2 cellular contexts compared by ENCODE assay signal in the genomic region with DNA sequence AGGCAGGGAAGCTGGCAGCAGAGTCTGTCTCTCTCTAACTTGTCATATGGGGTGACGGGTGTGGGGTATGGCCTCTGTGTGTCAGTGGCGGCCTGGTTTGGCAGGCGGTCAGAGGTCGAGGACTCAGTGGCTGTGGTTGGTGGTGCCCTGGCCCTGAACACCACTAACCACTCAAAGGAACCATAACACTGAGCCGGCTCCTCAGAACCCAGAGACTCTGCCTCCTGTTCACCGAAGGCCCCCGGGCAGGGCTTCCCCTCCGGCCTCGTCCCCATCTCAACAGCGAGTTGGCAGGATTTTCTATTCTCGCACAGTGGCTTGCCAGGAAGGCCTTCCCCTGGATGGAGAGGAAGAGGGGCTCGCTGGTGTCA.
A peak's percentile ranks its signal among the peaks of the same experiment; 100 is the strongest.
TF ChIP-seq lines count a peak whose summit lies in the region.

No MANE protein-coding gene starts in this region.

TF ChIP-seq in GM12878, 131 proteins besides CTCF, POLR2A, EP300 and RAD21 (continues in another document):
- no peak for TF ChIP-seq BACH1 (IDR thresholded peaks at IDR 0.05; ENCODE audit: borderline replicate concordance)
- 0 out of 2 replicates have a peak, but pooled peaks have one; percentile 13 for TF ChIP-seq RUNX3 (IDR thresholded peaks at IDR 0.05; ENCODE audit: low read length)
- no peak for TF ChIP-seq BMI1 (IDR thresholded peaks at IDR 0.05; ENCODE audit: borderline replicate concordance)
- no peak for TF ChIP-seq MYB (IDR thresholded peaks at IDR 0.05; ENCODE audit: borderline replicate concordance, low read depth, low read length)
- TF ChIP-seq, protein P1, sequence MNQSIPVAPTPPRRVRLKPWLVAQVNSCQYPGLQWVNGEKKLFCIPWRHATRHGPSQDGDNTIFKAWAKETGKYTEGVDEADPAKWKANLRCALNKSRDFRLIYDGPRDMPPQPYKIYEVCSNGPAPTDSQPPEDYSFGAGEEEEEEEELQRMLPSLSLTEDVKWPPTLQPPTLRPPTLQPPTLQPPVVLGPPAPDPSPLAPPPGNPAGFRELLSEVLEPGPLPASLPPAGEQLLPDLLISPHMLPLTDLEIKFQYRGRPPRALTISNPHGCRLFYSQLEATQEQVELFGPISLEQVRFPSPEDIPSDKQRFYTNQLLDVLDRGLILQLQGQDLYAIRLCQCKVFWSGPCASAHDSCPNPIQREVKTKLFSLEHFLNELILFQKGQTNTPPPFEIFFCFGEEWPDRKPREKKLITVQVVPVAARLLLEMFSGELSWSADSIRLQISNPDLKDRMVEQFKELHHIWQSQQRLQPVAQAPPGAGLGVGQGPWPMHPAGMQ (IDR thresholded peaks at IDR 0.05; ENCODE audit: borderline replicate concordance): no peak
- TF ChIP-seq YY1 (IDR thresholded peaks at IDR 0.05; ENCODE audit: low read depth, low read length): no peak
- TF ChIP-seq, protein P2, sequence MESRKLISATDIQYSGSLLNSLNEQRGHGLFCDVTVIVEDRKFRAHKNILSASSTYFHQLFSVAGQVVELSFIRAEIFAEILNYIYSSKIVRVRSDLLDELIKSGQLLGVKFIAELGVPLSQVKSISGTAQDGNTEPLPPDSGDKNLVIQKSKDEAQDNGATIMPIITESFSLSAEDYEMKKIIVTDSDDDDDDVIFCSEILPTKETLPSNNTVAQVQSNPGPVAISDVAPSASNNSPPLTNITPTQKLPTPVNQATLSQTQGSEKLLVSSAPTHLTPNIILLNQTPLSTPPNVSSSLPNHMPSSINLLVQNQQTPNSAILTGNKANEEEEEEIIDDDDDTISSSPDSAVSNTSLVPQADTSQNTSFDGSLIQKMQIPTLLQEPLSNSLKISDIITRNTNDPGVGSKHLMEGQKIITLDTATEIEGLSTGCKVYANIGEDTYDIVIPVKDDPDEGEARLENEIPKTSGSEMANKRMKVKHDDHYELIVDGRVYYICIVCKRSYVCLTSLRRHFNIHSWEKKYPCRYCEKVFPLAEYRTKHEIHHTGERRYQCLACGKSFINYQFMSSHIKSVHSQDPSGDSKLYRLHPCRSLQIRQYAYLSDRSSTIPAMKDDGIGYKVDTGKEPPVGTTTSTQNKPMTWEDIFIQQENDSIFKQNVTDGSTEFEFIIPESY (IDR thresholded peaks at IDR 0.05): no peak
- no peak for TF ChIP-seq ZNF622 (IDR thresholded peaks at IDR 0.05)
- TF ChIP-seq, protein P3, sequence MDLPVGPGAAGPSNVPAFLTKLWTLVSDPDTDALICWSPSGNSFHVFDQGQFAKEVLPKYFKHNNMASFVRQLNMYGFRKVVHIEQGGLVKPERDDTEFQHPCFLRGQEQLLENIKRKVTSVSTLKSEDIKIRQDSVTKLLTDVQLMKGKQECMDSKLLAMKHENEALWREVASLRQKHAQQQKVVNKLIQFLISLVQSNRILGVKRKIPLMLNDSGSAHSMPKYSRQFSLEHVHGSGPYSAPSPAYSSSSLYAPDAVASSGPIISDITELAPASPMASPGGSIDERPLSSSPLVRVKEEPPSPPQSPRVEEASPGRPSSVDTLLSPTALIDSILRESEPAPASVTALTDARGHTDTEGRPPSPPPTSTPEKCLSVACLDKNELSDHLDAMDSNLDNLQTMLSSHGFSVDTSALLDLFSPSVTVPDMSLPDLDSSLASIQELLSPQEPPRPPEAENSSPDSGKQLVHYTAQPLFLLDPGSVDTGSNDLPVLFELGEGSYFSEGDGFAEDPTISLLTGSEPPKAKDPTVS (IDR thresholded peaks at IDR 0.05; ENCODE audit: low read depth, low read length): no peak
- TF ChIP-seq SUPT20H (IDR thresholded peaks at IDR 0.05; ENCODE audit: borderline replicate concordance, control insufficient read depth, low read depth, low read length): no peak
- TF ChIP-seq, protein P4, sequence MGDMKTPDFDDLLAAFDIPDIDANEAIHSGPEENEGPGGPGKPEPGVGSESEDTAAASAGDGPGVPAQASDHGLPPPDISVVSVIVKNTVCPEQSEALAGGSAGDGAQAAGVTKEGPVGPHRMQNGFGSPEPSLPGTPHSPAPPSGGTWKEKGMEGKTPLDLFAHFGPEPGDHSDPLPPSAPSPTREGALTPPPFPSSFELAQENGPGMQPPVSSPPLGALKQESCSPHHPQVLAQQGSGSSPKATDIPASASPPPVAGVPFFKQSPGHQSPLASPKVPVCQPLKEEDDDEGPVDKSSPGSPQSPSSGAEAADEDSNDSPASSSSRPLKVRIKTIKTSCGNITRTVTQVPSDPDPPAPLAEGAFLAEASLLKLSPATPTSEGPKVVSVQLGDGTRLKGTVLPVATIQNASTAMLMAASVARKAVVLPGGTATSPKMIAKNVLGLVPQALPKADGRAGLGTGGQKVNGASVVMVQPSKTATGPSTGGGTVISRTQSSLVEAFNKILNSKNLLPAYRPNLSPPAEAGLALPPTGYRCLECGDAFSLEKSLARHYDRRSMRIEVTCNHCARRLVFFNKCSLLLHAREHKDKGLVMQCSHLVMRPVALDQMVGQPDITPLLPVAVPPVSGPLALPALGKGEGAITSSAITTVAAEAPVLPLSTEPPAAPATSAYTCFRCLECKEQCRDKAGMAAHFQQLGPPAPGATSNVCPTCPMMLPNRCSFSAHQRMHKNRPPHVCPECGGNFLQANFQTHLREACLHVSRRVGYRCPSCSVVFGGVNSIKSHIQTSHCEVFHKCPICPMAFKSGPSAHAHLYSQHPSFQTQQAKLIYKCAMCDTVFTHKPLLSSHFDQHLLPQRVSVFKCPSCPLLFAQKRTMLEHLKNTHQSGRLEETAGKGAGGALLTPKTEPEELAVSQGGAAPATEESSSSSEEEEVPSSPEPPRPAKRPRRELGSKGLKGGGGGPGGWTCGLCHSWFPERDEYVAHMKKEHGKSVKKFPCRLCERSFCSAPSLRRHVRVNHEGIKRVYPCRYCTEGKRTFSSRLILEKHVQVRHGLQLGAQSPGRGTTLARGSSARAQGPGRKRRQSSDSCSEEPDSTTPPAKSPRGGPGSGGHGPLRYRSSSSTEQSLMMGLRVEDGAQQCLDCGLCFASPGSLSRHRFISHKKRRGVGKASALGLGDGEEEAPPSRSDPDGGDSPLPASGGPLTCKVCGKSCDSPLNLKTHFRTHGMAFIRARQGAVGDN (IDR thresholded peaks at IDR 0.05): 0 out of 2 replicates have a peak, but pooled peaks have one; percentile 13
- TF ChIP-seq FOS (IDR thresholded peaks at IDR 0.05; ENCODE audit: borderline replicate concordance, extremely low read depth, insufficient read length): no peak
- TF ChIP-seq NR2F1 (conservative IDR thresholded peaks at IDR 0.05): peak; percentile 8; the same call in 1 of the 2 replicates
- TF ChIP-seq TAF1 (IDR thresholded peaks at IDR 0.05; ENCODE audit: borderline replicate concordance, low read depth, low read length): no peak
- TF ChIP-seq ZSCAN29 (IDR thresholded peaks at IDR 0.05): no peak
- TF ChIP-seq FOXK2 (IDR thresholded peaks at IDR 0.05): no peak
- TF ChIP-seq POU2F2 (IDR thresholded peaks at IDR 0.05; ENCODE audit: borderline replicate concordance, low read depth, low read length): no peak
- no peak for TF ChIP-seq ASH2L (IDR thresholded peaks at IDR 0.05; ENCODE audit: borderline replicate concordance, low read depth)
- no peak for TF ChIP-seq ZNF384 (IDR thresholded peaks at IDR 0.05; ENCODE audit: borderline replicate concordance, low read depth, low read length)
- TF ChIP-seq CBX5 (IDR thresholded peaks at IDR 0.05; ENCODE audit: low read depth): no peak
- no peak; the same call in 1 of the 2 replicates for TF ChIP-seq GATAD2B (conservative IDR thresholded peaks at IDR 0.05; ENCODE audit: low read depth)

TF ChIP-seq in SK-N-SH treated with all-trans-retinoic acid at 6 μM for 48 hours, 23 proteins besides CTCF, POLR2A, EP300 and RAD21:
- TF ChIP-seq ZFP3 (CRISPR knock-in tag; IDR thresholded peaks at IDR 0.05): no peak
- TF ChIP-seq ZNF565 (CRISPR knock-in tag; conservative IDR thresholded peaks at IDR 0.05; ENCODE audit: low read depth): no peak
- no peak for TF ChIP-seq ZNF70 (CRISPR knock-in tag; IDR thresholded peaks at IDR 0.05)
- no peak for TF ChIP-seq TOX (CRISPR knock-in tag; IDR thresholded peaks at IDR 0.05; ENCODE audit: borderline replicate concordance)
- TF ChIP-seq, protein P5, sequence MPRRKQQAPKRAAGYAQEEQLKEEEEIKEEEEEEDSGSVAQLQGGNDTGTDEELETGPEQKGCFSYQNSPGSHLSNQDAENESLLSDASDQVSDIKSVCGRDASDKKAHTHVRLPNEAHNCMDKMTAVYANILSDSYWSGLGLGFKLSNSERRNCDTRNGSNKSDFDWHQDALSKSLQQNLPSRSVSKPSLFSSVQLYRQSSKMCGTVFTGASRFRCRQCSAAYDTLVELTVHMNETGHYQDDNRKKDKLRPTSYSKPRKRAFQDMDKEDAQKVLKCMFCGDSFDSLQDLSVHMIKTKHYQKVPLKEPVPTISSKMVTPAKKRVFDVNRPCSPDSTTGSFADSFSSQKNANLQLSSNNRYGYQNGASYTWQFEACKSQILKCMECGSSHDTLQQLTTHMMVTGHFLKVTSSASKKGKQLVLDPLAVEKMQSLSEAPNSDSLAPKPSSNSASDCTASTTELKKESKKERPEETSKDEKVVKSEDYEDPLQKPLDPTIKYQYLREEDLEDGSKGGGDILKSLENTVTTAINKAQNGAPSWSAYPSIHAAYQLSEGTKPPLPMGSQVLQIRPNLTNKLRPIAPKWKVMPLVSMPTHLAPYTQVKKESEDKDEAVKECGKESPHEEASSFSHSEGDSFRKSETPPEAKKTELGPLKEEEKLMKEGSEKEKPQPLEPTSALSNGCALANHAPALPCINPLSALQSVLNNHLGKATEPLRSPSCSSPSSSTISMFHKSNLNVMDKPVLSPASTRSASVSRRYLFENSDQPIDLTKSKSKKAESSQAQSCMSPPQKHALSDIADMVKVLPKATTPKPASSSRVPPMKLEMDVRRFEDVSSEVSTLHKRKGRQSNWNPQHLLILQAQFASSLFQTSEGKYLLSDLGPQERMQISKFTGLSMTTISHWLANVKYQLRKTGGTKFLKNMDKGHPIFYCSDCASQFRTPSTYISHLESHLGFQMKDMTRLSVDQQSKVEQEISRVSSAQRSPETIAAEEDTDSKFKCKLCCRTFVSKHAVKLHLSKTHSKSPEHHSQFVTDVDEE (CRISPR knock-in tag; IDR thresholded peaks at IDR 0.05): no peak
- TF ChIP-seq, protein P6, sequence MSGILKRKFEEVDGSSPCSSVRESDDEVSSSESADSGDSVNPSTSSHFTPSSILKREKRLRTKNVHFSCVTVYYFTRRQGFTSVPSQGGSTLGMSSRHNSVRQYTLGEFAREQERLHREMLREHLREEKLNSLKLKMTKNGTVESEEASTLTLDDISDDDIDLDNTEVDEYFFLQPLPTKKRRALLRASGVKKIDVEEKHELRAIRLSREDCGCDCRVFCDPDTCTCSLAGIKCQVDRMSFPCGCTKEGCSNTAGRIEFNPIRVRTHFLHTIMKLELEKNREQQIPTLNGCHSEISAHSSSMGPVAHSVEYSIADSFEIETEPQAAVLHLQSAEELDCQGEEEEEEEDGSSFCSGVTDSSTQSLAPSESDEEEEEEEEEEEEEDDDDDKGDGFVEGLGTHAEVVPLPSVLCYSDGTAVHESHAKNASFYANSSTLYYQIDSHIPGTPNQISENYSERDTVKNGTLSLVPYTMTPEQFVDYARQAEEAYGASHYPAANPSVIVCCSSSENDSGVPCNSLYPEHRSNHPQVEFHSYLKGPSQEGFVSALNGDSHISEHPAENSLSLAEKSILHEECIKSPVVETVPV (CRISPR knock-in tag; IDR thresholded peaks at IDR 0.05): no peak
- no peak for TF ChIP-seq RARB (CRISPR knock-in tag; IDR thresholded peaks at IDR 0.05)
- no peak for TF ChIP-seq BACH2 (CRISPR knock-in tag; IDR thresholded peaks at IDR 0.05; ENCODE audit: borderline replicate concordance)
